18 cellular contexts compared by ENCODE assay signal in genomic region chr9:135821733-135822382, GRCh38.
DNase-seq lines count a peak whose midpoint lies in the region; ATAC-seq and TF ChIP-seq lines count a peak whose summit lies in the region.
"Had no signal": no experiment of that assay in that cellular context is flagged by ENCODE, and none has a peak within 500 bp of the region (broad histone marks: within the 10 kb centered on the region; RNA-seq: fewer than 3 reads in every experiment).

No MANE protein-coding gene starts in this region.

- H3K4me1 Mint-ChIP-seq in activated CD4-positive, alpha-beta T cell treated with anti-CD3 and anti-CD28 coated beads, Interleukin-2, amount 10 ng/mL, durations not matched to agents 7 days and 5 days, result no peaks in the 10 kb centered on the region
- no peaks in the 10 kb centered on the region for H3K4me1 Mint-ChIP-seq in MCF 10A (ENCODE audit: insufficient read depth, unreplicated experiment)
- peaks cover 0 to 3% of the 10 kb centered on the region in 2 donors for H3K4me1 Mint-ChIP-seq in stimulated activated naive B cell treated with anti-CD40 and anti-IgM and Interleukin-4, amounts not matched to agents 10 μg/mL and 1 μg/mL and 100 μg/mL, for 72 hours
- H3K4me1 Mint-ChIP-seq: CD14-positive monocyte, H9 had no signal

- in situ Hi-C loops in GM13976 (cut with MboI; ENCODE audit: low sequenced_read_pairs, unreplicated experiment), result no loop called here

- H3K27ac ChIP-seq in uterus, result no peak overlapping the region
- H3K27ac ChIP-seq: SJCRH30 had no signal

- no peak overlapping the region for H3K4me3 ChIP-seq in uterus
- H3K4me3 ChIP-seq: SJCRH30 had no signal

- H3K36me3 ChIP-seq in uterus, result no peaks in the 10 kb centered on the region

- H3K27me3 ChIP-seq in uterus, result no peaks in the 10 kb centered on the region
- H3K27me3 ChIP-seq: SJCRH30 had no signal

- POLR2A ChIA-PET in activated CD4-positive, alpha-beta T cell treated with anti-CD3 and anti-CD28 coated beads, Interleukin-2, amount 10 ng/mL, durations not matched to agents 7 days and 5 days (lab: Charles Lee), result no interaction called here
- POLR2A ChIA-PET in MCF 10A (lab: Yijun Ruan, JAX), result no interaction called here

- peak; percentile 4 for DNase-seq in activated CD4-positive, alpha-beta T cell treated with anti-CD3 and anti-CD28 coated beads for 1 hour
- no peak for DNase-seq in activated CD4-positive, alpha-beta T cell treated with anti-CD3 and anti-CD28 coated beads, Interleukin-2, amount 10 ng/mL, durations not matched to agents 7 days and 5 days
- DNase-seq in MCF 10A (ENCODE audit: unreplicated experiment), result no peak
- peak; percentile 51 for DNase-seq in mesenteric fat pad (ENCODE audit: low spot score)
- no peak for DNase-seq in stimulated activated naive B cell treated with anti-CD40 and anti-IgM and Interleukin-4, amounts not matched to agents 10 μg/mL and 1 μg/mL and 100 μg/mL, for 72 hours
- no peak for DNase-seq in kidney glomerular epithelial cell (lab: John Stamatoyannopoulos, UW)
- DNase-seq in GM13976 (ENCODE audit: low spot score), result no peak
- no peak for DNase-seq in uterus
- DNase-seq: 8988T, NCI-H1105, NCI-H1694, NCI-H510A, NCI-H774, OCI-M1, RPMI8226, SJCRH30 had no signal

- TF ChIP-seq POLR2A in uterus (IDR thresholded peaks at IDR 0.05), result no peak

- no peaks in the 10 kb centered on the region for H3K9me3 ChIP-seq in uterus
- H3K9me3 ChIP-seq: SJCRH30 had no signal

- peaks cover 6% of the 10 kb centered on the region for H3K36me3 Mint-ChIP-seq in activated CD4-positive, alpha-beta T cell treated with anti-CD3 and anti-CD28 coated beads, Interleukin-2, amount 10 ng/mL, durations not matched to agents 7 days and 5 days (ENCODE audit: low read depth)
- peaks cover 85% of the 10 kb centered on the region for H3K36me3 Mint-ChIP-seq in MCF 10A (ENCODE audit: insufficient read depth, unreplicated experiment)
- peaks cover 53 to 71% of the 10 kb centered on the region in 2 donors for H3K36me3 Mint-ChIP-seq in stimulated activated naive B cell treated with anti-CD40 and anti-IgM and Interleukin-4, amounts not matched to agents 10 μg/mL and 1 μg/mL and 100 μg/mL, for 72 hours

- no peak for ATAC-seq in stimulated activated naive B cell treated with anti-CD40 and anti-IgM and Interleukin-4, amounts not matched to agents 10 μg/mL and 1 μg/mL and 100 μg/mL, for 72 hours (replicated peaks)

- no peak overlapping the region for H3K4me3 Mint-ChIP-seq in activated CD4-positive, alpha-beta T cell treated with anti-CD3 and anti-CD28 coated beads, Interleukin-2, amount 10 ng/mL, durations not matched to agents 7 days and 5 days
- no peak overlapping the region for H3K4me3 Mint-ChIP-seq in MCF 10A (ENCODE audit: unreplicated experiment)
- no peak overlapping the region for H3K4me3 Mint-ChIP-seq in stimulated activated naive B cell treated with anti-CD40 and anti-IgM and Interleukin-4, amounts not matched to agents 10 μg/mL and 1 μg/mL and 100 μg/mL, for 72 hours
- H3K4me3 Mint-ChIP-seq: CD14-positive monocyte, H9 had no signal

- intact Hi-C loops in MCF 10A (cut with micrococcal nuclease), result no loop called here
- intact Hi-C loops in uterus (cut with DNase I; ENCODE audit: low total_unique reads), result no loop called here

- no peaks in the 10 kb centered on the region for H3K27me3 Mint-ChIP-seq in activated CD4-positive, alpha-beta T cell treated with anti-CD3 and anti-CD28 coated beads, Interleukin-2, amount 10 ng/mL, durations not matched to agents 7 days and 5 days
- no peaks in the 10 kb centered on the region for H3K27me3 Mint-ChIP-seq in MCF 10A (ENCODE audit: insufficient read depth, unreplicated experiment)
- no peaks in the 10 kb centered on the region for H3K27me3 Mint-ChIP-seq in stimulated activated naive B cell treated with anti-CD40 and anti-IgM and Interleukin-4, amounts not matched to agents 10 μg/mL and 1 μg/mL and 100 μg/mL, for 72 hours

- H3K4me1 ChIP-seq in uterus, result no peaks in the 10 kb centered on the region
- H3K4me1 ChIP-seq: SJCRH30 had no signal

- H3K27ac Mint-ChIP-seq in activated CD4-positive, alpha-beta T cell treated with anti-CD3 and anti-CD28 coated beads, Interleukin-2, amount 10 ng/mL, durations not matched to agents 7 days and 5 days, result no peak overlapping the region
- no peak overlapping the region for H3K27ac Mint-ChIP-seq in MCF 10A (ENCODE audit: low read depth, unreplicated experiment)
- H3K27ac Mint-ChIP-seq in stimulated activated naive B cell treated with anti-CD40 and anti-IgM and Interleukin-4, amounts not matched to agents 10 μg/mL and 1 μg/mL and 100 μg/mL, for 72 hours, result peak overlapping the region; percentile 85

- CTCF ChIA-PET in activated CD4-positive, alpha-beta T cell treated with anti-CD3 and anti-CD28 coated beads, Interleukin-2, amount 10 ng/mL, durations not matched to agents 7 days and 5 days (lab: Charles Lee), result no interaction called here
- CTCF ChIA-PET in MCF 10A (lab: Yijun Ruan, JAX), result interaction anchor here (1.1 kb wide), 1 partner anchor 10 kb away, joined by 3 read pairs; no protein-coding TSS in a partner anchor

- no peaks in the 10 kb centered on the region for H3K9me3 Mint-ChIP-seq in activated CD4-positive, alpha-beta T cell treated with anti-CD3 and anti-CD28 coated beads, Interleukin-2, amount 10 ng/mL, durations not matched to agents 7 days and 5 days
- no peaks in the 10 kb centered on the region for H3K9me3 Mint-ChIP-seq in MCF 10A (ENCODE audit: unreplicated experiment)
- no peaks in the 10 kb centered on the region for H3K9me3 Mint-ChIP-seq in stimulated activated naive B cell treated with anti-CD40 and anti-IgM and Interleukin-4, amounts not matched to agents 10 μg/mL and 1 μg/mL and 100 μg/mL, for 72 hours
- H3K9me3 Mint-ChIP-seq: H9 had no signal

- TSS peak; percentile 43 for BruUV-seq in MCF 10A (replicated peaks; lab: Mats Ljungman, UMichigan)

- no peak for TF ChIP-seq CTCF in MCF 10A (IDR thresholded peaks at IDR 0.05; ENCODE audit: unreplicated experiment)
- no peak for TF ChIP-seq CTCF in GM13976 (IDR thresholded peaks at IDR 0.05; ENCODE audit: borderline replicate concordance, control extremely low read depth, extremely low read depth, insufficient read depth, missing control alignments)
- no peak for TF ChIP-seq CTCF in uterus (IDR thresholded peaks at IDR 0.05)

Comparison
In these comparisons a context has a peak if more than half of its experiments do, and no peak if none do; other contexts are left out.
1. DNase-seq: peak in activated CD4-positive, alpha-beta T cell treated with anti-CD3 and anti-CD28 coated beads for 1 hour (single experiment) and mesenteric fat pad (single experiment); none in activated CD4-positive, alpha-beta T cell treated with anti-CD3 and anti-CD28 coated beads, Interleukin-2, amount 10 ng/mL, durations not matched to agents 7 days and 5 days (single experiment), MCF 10A (single experiment), stimulated activated naive B cell treated with anti-CD40 and anti-IgM and Interleukin-4, amounts not matched to agents 10 μg/mL and 1 μg/mL and 100 μg/mL, for 72 hours (single experiment), kidney glomerular epithelial cell (single experiment), GM13976 (single experiment) and uterus (0 of 2).